In genomic region chr4:15755781-15756180, GRCh38 we compare ENCODE assay signal across 11 cellular contexts. TPM values are rescaled to one million over a fixed set of nuclear protein-coding genes. Genes with fewer than 3 reads are reported as not detected.
DNase-seq lines count a peak whose midpoint lies in the region; ATAC-seq and TF ChIP-seq lines count a peak whose summit lies in the region.
"Had no signal": no experiment of that assay in that cellular context is flagged by ENCODE, and none has a peak within 500 bp of the region (broad histone marks: within the 10 kb centered on the region; RNA-seq: fewer than 3 reads in every experiment).

No MANE protein-coding gene starts in this region.

- no peak for TF ChIP-seq CTCF in RWPE2 (IDR thresholded peaks at IDR 0.05; ENCODE audit: poor library complexity, severe bottlenecking)
- TF ChIP-seq CTCF in lower leg skin (IDR thresholded peaks at IDR 0.05), result no peak

- H3K27me3 ChIP-seq in RWPE2 (ENCODE audit: insufficient read depth, poor library complexity, severe bottlenecking), result no peaks in the 10 kb centered on the region

- H3K27ac ChIP-seq in RWPE2 (ENCODE audit: poor library complexity, severe bottlenecking), result peak overlapping the region; percentile 39

- no peaks in the 10 kb centered on the region for H3K9me3 ChIP-seq in RWPE2 (ENCODE audit: severe bottlenecking)

- peaks cover 42% of the 10 kb centered on the region for H3K4me1 Mint-ChIP-seq in activated T-cell treated with anti-CD3 and anti-CD28 coated beads, Interleukin-2, amount 50 U/mL, for 72 hours (ENCODE audit: low read depth)
- peaks cover 41% of the 10 kb centered on the region for H3K4me1 Mint-ChIP-seq in stimulated activated effector memory CD8-positive, alpha-beta T cell treated with anti-CD3 and anti-CD28 coated beads, Interleukin-12 subunit alpha, Interleukin-12 subunit beta, amount 100 ng/mL, for 72 hours
- H3K4me1 Mint-ChIP-seq: brain had no signal

- peak overlapping the region; percentile 98 for H3K27ac Mint-ChIP-seq in activated T-cell treated with anti-CD3 and anti-CD28 coated beads, Interleukin-2, amount 50 U/mL, for 72 hours
- H3K27ac Mint-ChIP-seq in stimulated activated effector memory CD8-positive, alpha-beta T cell treated with anti-CD3 and anti-CD28 coated beads, Interleukin-12 subunit alpha, Interleukin-12 subunit beta, amount 100 ng/mL, for 72 hours, result peak overlapping the region; percentile 48
- H3K27ac Mint-ChIP-seq: brain had no signal

- H3K4me3 ChIP-seq in RWPE2 (ENCODE audit: severe bottlenecking), result no peak overlapping the region
- H3K4me3 ChIP-seq in lower leg skin (ENCODE audit: low read depth, poor library complexity, severe bottlenecking), result no peak overlapping the region

- H3K4me1 ChIP-seq in RWPE2 (ENCODE audit: insufficient read depth, poor library complexity, severe bottlenecking), result peaks cover 7% of the 10 kb centered on the region

- H3K27me3 Mint-ChIP-seq in activated T-cell treated with anti-CD3 and anti-CD28 coated beads, Interleukin-2, amount 50 U/mL, for 72 hours (ENCODE audit: low read depth), result peaks cover 5% of the 10 kb centered on the region

- DNase-seq in activated T-cell treated with anti-CD3 and anti-CD28 coated beads, Interleukin-2, amount 50 U/mL, for 72 hours, result no peak
- no peak for DNase-seq in activated T-cell treated with anti-CD3 and anti-CD28 coated beads, Interleukin-2, amount 50 U/mL, for 48 hours
- DNase-seq in RWPE2 (ENCODE audit: low spot score), result no peak
- no peak for DNase-seq in stimulated activated effector memory CD8-positive, alpha-beta T cell treated with anti-CD3 and anti-CD28 coated beads, Interleukin-12 subunit alpha, Interleukin-12 subunit beta, amount 100 ng/mL, for 72 hours (ENCODE audit: low spot score in 2 of 2)
- no peak for DNase-seq in NCI-H1417 treated with DMSO at 0.1 percent for 48 hours (lab: John Stamatoyannopoulos, UW)
- no peak for DNase-seq in NCI-H1694 treated with DMSO at 0.1 percent for 48 hours (lab: John Stamatoyannopoulos, UW)
- no peak for DNase-seq in lower leg skin (ENCODE audit: low spot score in 2 of 2)
- DNase-seq: NCI-H526 treated with DMSO at 0.1 percent for 48 hours, occipital lobe had no signal

- 75 to 79% methylated on average over 1 of the region's 1 CpG for WGBS in lower leg skin, 2 donors

- intact Hi-C loops in lower leg skin (cut with DNase I; ENCODE audit: low total_unique reads), result no loop called here

- no peak for TF ChIP-seq POLR2A in lower leg skin (IDR thresholded peaks at IDR 0.05)

- H3K36me3 ChIP-seq in RWPE2 (ENCODE audit: low read depth), result no peaks in the 10 kb centered on the region

- H3K4me3 Mint-ChIP-seq in activated T-cell treated with anti-CD3 and anti-CD28 coated beads, Interleukin-2, amount 50 U/mL, for 72 hours, result peak overlapping the region; percentile 77 to 97
- H3K4me3 Mint-ChIP-seq in stimulated activated effector memory CD8-positive, alpha-beta T cell treated with anti-CD3 and anti-CD28 coated beads, Interleukin-12 subunit alpha, Interleukin-12 subunit beta, amount 100 ng/mL, for 72 hours, result peak overlapping the region; percentile 57
- H3K4me3 Mint-ChIP-seq: brain had no signal

- ATAC-seq in activated T-cell treated with anti-CD3 and anti-CD28 coated beads, Interleukin-2, amount 50 U/mL, for 72 hours (replicated peaks in 1 of 2), result peak; percentile 30 to 42
- ATAC-seq in HG02763 (IDR thresholded peaks at IDR 0.05; ENCODE audit: unreplicated experiment) (peak; percentile 11), RWPE2 (ENCODE audit: low read depth) (no peak)
- peak; percentile 22 for ATAC-seq in stimulated activated effector memory CD8-positive, alpha-beta T cell treated with anti-CD3 and anti-CD28 coated beads, Interleukin-12 subunit alpha, Interleukin-12 subunit beta, amount 100 ng/mL, for 72 hours

- H3K9me3 Mint-ChIP-seq in activated T-cell treated with anti-CD3 and anti-CD28 coated beads, Interleukin-2, amount 50 U/mL, for 72 hours, result peaks cover 2 to 5% of the 10 kb centered on the region in 2 donors
- H3K9me3 Mint-ChIP-seq in stimulated activated effector memory CD8-positive, alpha-beta T cell treated with anti-CD3 and anti-CD28 coated beads, Interleukin-12 subunit alpha, Interleukin-12 subunit beta, amount 100 ng/mL, for 72 hours, result peaks cover 4% of the 10 kb centered on the region

- peaks cover 1 to 2% of the 10 kb centered on the region in 2 donors for H3K36me3 Mint-ChIP-seq in activated T-cell treated with anti-CD3 and anti-CD28 coated beads, Interleukin-2, amount 50 U/mL, for 72 hours (ENCODE audit: insufficient read depth in 2 of 2)
- peaks cover 15% of the 10 kb centered on the region for H3K36me3 Mint-ChIP-seq in stimulated activated effector memory CD8-positive, alpha-beta T cell treated with anti-CD3 and anti-CD28 coated beads, Interleukin-12 subunit alpha, Interleukin-12 subunit beta, amount 100 ng/mL, for 72 hours
- H3K36me3 Mint-ChIP-seq: brain had no signal

RNA-seq across cellular contexts. Expression of gene CD38, which starts 22.3 kb away (rescaled TPM):
- 10 to 100 TPM; 60.2 to 62.9 TPM for total RNA-seq in activated T-cell treated with anti-CD3 and anti-CD28 coated beads, Interleukin-2, amount 50 U/mL, for 72 hours
- 1 to 10 TPM in 1 of 4 donors, under 1 TPM in 3; 0.08 to 1.1 (median 0.21) TPM for total RNA-seq in lower leg skin

RNA-seq across cellular contexts. Expression of gene BST1, which starts 52.9 kb away (rescaled TPM):
- total RNA-seq in activated T-cell treated with anti-CD3 and anti-CD28 coated beads, Interleukin-2, amount 50 U/mL, for 72 hours, result under 1 TPM; 0.24 to 0.65 TPM
- total RNA-seq in lower leg skin, result 1 to 10 TPM; 3.7 to 6.7 (median 5.7) TPM

Comparison
In these comparisons a context has a peak if more than half of its experiments do, and no peak if none do; other contexts are left out.
1. RNA of gene CD38, which starts 22.3 kb away (total RNA-seq): 60.2 to 62.9 TPM in activated T-cell treated with anti-CD3 and anti-CD28 coated beads, Interleukin-2, amount 50 U/mL, for 72 hours; 0.08 to 1.1 TPM in lower leg skin; every median in the first group is over 10 times any median in the second.